Comparison of ENCODE assay signal across 19 cellular contexts in genomic region chr19:8690753-8691539, GRCh38. TPM values are rescaled to one million over a fixed set of nuclear protein-coding genes. Genes with fewer than 3 reads are reported as not detected.
DNase-seq lines count a peak whose midpoint lies in the region; ATAC-seq, FAIRE-seq and TF ChIP-seq lines count a peak whose summit lies in the region.
"Had no signal": no experiment of that assay in that cellular context is flagged by ENCODE, and none has a peak within 500 bp of the region (broad histone marks: within the 10 kb centered on the region; RNA-seq: fewer than 3 reads in every experiment).

No MANE protein-coding gene starts in this region.

- no peak for ATAC-seq in activated CD8-positive, alpha-beta T cell treated with anti-CD3 and anti-CD28 coated beads for 36 hours
- no peak for ATAC-seq in activated CD8-positive, alpha-beta T cell treated with anti-CD3 and anti-CD28 coated beads, Interleukin-2, amount 10 ng/mL, durations not matched to agents 7 days and 5 days
- ATAC-seq in natural killer cell treated with Interleukin-12 subunit alpha and Interleukin-12 subunit beta and Interleukin-15 and Interleukin-18, amount 100 ng/mL, for 72 hours: no peak
- ATAC-seq in natural killer cell (no peak), T-helper 17 cell (no peak), GM21717 (IDR thresholded peaks at IDR 0.05; ENCODE audit: unreplicated experiment) (no peak)
- ATAC-seq: GM23338 had no signal

- POLR2A ChIA-PET in activated CD8-positive, alpha-beta T cell treated with anti-CD3 and anti-CD28 coated beads for 36 hours (lab: Charles Lee): no interaction called here
- POLR2A ChIA-PET in activated CD8-positive, alpha-beta T cell treated with anti-CD3 and anti-CD28 coated beads, Interleukin-2, amount 10 ng/mL, durations not matched to agents 7 days and 5 days (lab: Charles Lee): no interaction called here

- no peaks in the 10 kb centered on the region for H3K9me3 Mint-ChIP-seq in activated CD8-positive, alpha-beta T cell treated with anti-CD3 and anti-CD28 coated beads for 36 hours
- H3K9me3 Mint-ChIP-seq in activated CD8-positive, alpha-beta T cell treated with anti-CD3 and anti-CD28 coated beads, Interleukin-2, amount 10 ng/mL, durations not matched to agents 7 days and 5 days (ENCODE audit: insufficient read depth): no peaks in the 10 kb centered on the region
- H3K9me3 Mint-ChIP-seq in natural killer cell treated with Interleukin-12 subunit alpha and Interleukin-12 subunit beta and Interleukin-15 and Interleukin-18, amount 100 ng/mL, for 72 hours: no peaks in the 10 kb centered on the region
- H3K9me3 Mint-ChIP-seq in natural killer cell: no peaks in the 10 kb centered on the region

- FAIRE-seq in D721Med (lab: Jason Lieb, UNC): no peak
- FAIRE-seq: G401.6, GM12891, H54, HTR-8/SVneo had no signal

- H3K4me3 Mint-ChIP-seq in activated CD8-positive, alpha-beta T cell treated with anti-CD3 and anti-CD28 coated beads for 36 hours: no peak overlapping the region
- no peak overlapping the region for H3K4me3 Mint-ChIP-seq in activated CD8-positive, alpha-beta T cell treated with anti-CD3 and anti-CD28 coated beads, Interleukin-2, amount 10 ng/mL, durations not matched to agents 7 days and 5 days
- H3K4me3 Mint-ChIP-seq in natural killer cell treated with Interleukin-12 subunit alpha and Interleukin-12 subunit beta and Interleukin-15 and Interleukin-18, amount 100 ng/mL, for 72 hours: no peak overlapping the region
- H3K4me3 Mint-ChIP-seq in natural killer cell (no peak overlapping the region), T-helper 17 cell (no peak overlapping the region)
- H3K4me3 Mint-ChIP-seq: B cell; CD8-positive, alpha-beta memory T cell; GM23338; IgD-negative memory B cell had no signal

- no peaks in the 10 kb centered on the region for H3K36me3 Mint-ChIP-seq in activated CD8-positive, alpha-beta T cell treated with anti-CD3 and anti-CD28 coated beads for 36 hours (ENCODE audit: low read depth)
- no peaks in the 10 kb centered on the region for H3K36me3 Mint-ChIP-seq in activated CD8-positive, alpha-beta T cell treated with anti-CD3 and anti-CD28 coated beads, Interleukin-2, amount 10 ng/mL, durations not matched to agents 7 days and 5 days (ENCODE audit: low read depth)
- H3K36me3 Mint-ChIP-seq in natural killer cell treated with Interleukin-12 subunit alpha and Interleukin-12 subunit beta and Interleukin-15 and Interleukin-18, amount 100 ng/mL, for 72 hours: no peaks in the 10 kb centered on the region
- H3K36me3 Mint-ChIP-seq in natural killer cell: no peaks in the 10 kb centered on the region
- H3K36me3 Mint-ChIP-seq in T-helper 17 cell (ENCODE audit: low read depth): peaks cover 2% of the 10 kb centered on the region

- TF ChIP-seq CTCF in activated CD8-positive, alpha-beta T cell treated with anti-CD3 and anti-CD28 coated beads for 36 hours (IDR thresholded peaks at IDR 0.05): peak; percentile 15
- TF ChIP-seq CTCF in natural killer cell (IDR thresholded peaks at IDR 0.05): no peak
- TF ChIP-seq CTCF in D721Med (IDR thresholded peaks at IDR 0.05; ENCODE audit: insufficient read depth, missing control alignments): no peak

- no peaks in the 10 kb centered on the region for H3K9me3 ChIP-seq in T-helper 17 cell (ENCODE audit: control insufficient read depth, low read length, poor library complexity, severe bottlenecking)
- H3K9me3 ChIP-seq: BLaER1 treated with 17β-estradiol and CSF1 and Interleukin-3, amounts not matched to agents 10 nM and 100 nM had no signal

- no peak for DNase-seq in activated CD8-positive, alpha-beta T cell treated with anti-CD3 and anti-CD28 coated beads for 36 hours
- no peak for DNase-seq in activated CD8-positive, alpha-beta T cell treated with anti-CD3 and anti-CD28 coated beads, Interleukin-2, amount 10 ng/mL, durations not matched to agents 7 days and 5 days
- DNase-seq in natural killer cell treated with Interleukin-12 subunit alpha and Interleukin-12 subunit beta and Interleukin-15 and Interleukin-18, amount 100 ng/mL, for 72 hours (ENCODE audit: low spot score): no peak
- DNase-seq in natural killer cell (no peak), T-helper 17 cell (no peak), D721Med (ENCODE audit: insufficient read length, low spot score) (no peak)
- DNase-seq: CD8-positive, alpha-beta memory T cell; COR-L47; HCEC 1CT had no signal

- CTCF ChIA-PET in activated CD8-positive, alpha-beta T cell treated with anti-CD3 and anti-CD28 coated beads for 36 hours (lab: Charles Lee): interaction anchor here (0.7 kb wide), 1 partner anchor 37 kb away, joined by 3 read pairs; no protein-coding TSS in a partner anchor
- CTCF ChIA-PET in activated CD8-positive, alpha-beta T cell treated with anti-CD3 and anti-CD28 coated beads, Interleukin-2, amount 10 ng/mL, durations not matched to agents 7 days and 5 days (lab: Charles Lee): interaction anchor here (1.0 to 7.3 kb wide), 3 partner anchors 9 to 35 kb away, joined by 3 to 129 read pairs (median 4); no protein-coding TSS in a partner anchor

- intact Hi-C loops in activated CD8-positive, alpha-beta T cell treated with anti-CD3 and anti-CD28 coated beads for 36 hours (cut with micrococcal nuclease): no loop called here
- intact Hi-C loops in natural killer cell (cut with micrococcal nuclease): no loop called here

- H3K27ac Mint-ChIP-seq in activated CD8-positive, alpha-beta T cell treated with anti-CD3 and anti-CD28 coated beads for 36 hours: no peak overlapping the region
- no peak overlapping the region for H3K27ac Mint-ChIP-seq in activated CD8-positive, alpha-beta T cell treated with anti-CD3 and anti-CD28 coated beads, Interleukin-2, amount 10 ng/mL, durations not matched to agents 7 days and 5 days
- H3K27ac Mint-ChIP-seq in natural killer cell treated with Interleukin-12 subunit alpha and Interleukin-12 subunit beta and Interleukin-15 and Interleukin-18, amount 100 ng/mL, for 72 hours: peak overlapping the region; percentile 2 to 39
- H3K27ac Mint-ChIP-seq in natural killer cell (peak overlapping the region in 1 of 2 donors; percentile 31), T-helper 17 cell (peak overlapping the region; percentile 53)
- H3K27ac Mint-ChIP-seq: B cell, GM23338 had no signal

- peaks cover 1% of the 10 kb centered on the region for H3K27me3 Mint-ChIP-seq in activated CD8-positive, alpha-beta T cell treated with anti-CD3 and anti-CD28 coated beads for 36 hours
- peaks cover 39% of the 10 kb centered on the region for H3K27me3 Mint-ChIP-seq in activated CD8-positive, alpha-beta T cell treated with anti-CD3 and anti-CD28 coated beads, Interleukin-2, amount 10 ng/mL, durations not matched to agents 7 days and 5 days (ENCODE audit: low read depth)
- H3K27me3 Mint-ChIP-seq in natural killer cell treated with Interleukin-12 subunit alpha and Interleukin-12 subunit beta and Interleukin-15 and Interleukin-18, amount 100 ng/mL, for 72 hours: peaks cover 4 to 8% of the 10 kb centered on the region in 2 donors
- H3K27me3 Mint-ChIP-seq in natural killer cell (ENCODE audit: low read depth in 2 of 2) (peaks cover 0 to 14% of the 10 kb centered on the region in 2 donors), T-helper 17 cell (peaks cover 34% of the 10 kb centered on the region)

- no peaks in the 10 kb centered on the region for H3K4me1 Mint-ChIP-seq in activated CD8-positive, alpha-beta T cell treated with anti-CD3 and anti-CD28 coated beads for 36 hours (ENCODE audit: low read depth)
- peaks cover 40% of the 10 kb centered on the region for H3K4me1 Mint-ChIP-seq in activated CD8-positive, alpha-beta T cell treated with anti-CD3 and anti-CD28 coated beads, Interleukin-2, amount 10 ng/mL, durations not matched to agents 7 days and 5 days (ENCODE audit: low read depth)
- peaks cover 23 to 35% of the 10 kb centered on the region in 2 donors for H3K4me1 Mint-ChIP-seq in natural killer cell treated with Interleukin-12 subunit alpha and Interleukin-12 subunit beta and Interleukin-15 and Interleukin-18, amount 100 ng/mL, for 72 hours (ENCODE audit: low read depth in 2 of 2)
- H3K4me1 Mint-ChIP-seq in natural killer cell (peaks cover 8 to 39% of the 10 kb centered on the region in 2 donors), T-helper 17 cell (peaks cover 21% of the 10 kb centered on the region)
- H3K4me1 Mint-ChIP-seq: GM23338 had no signal

RNA-seq across cellular contexts. Expression of gene ACTL9, which starts 7.6 kb away (rescaled TPM):
- total RNA-seq in activated CD8-positive, alpha-beta T cell treated with anti-CD3 and anti-CD28 coated beads for 36 hours: not detected
- total RNA-seq in activated CD8-positive, alpha-beta T cell treated with anti-CD3 and anti-CD28 coated beads, Interleukin-2, amount 10 ng/mL, durations not matched to agents 7 days and 5 days: not detected
- total RNA-seq in natural killer cell treated with Interleukin-12 subunit alpha and Interleukin-12 subunit beta and Interleukin-15 and Interleukin-18, amount 100 ng/mL, for 72 hours: not detected
- not detected for total RNA-seq in natural killer cell
- not detected for total RNA-seq in T-helper 17 cell
- total RNA-seq: A172; B cell; CD8-positive, alpha-beta memory T cell; GM23338 had no signal

RNA-seq across cellular contexts. Expression of gene OR2Z1, which starts 30.5 kb away (rescaled TPM):
- not detected for total RNA-seq in activated CD8-positive, alpha-beta T cell treated with anti-CD3 and anti-CD28 coated beads for 36 hours
- not detected for total RNA-seq in activated CD8-positive, alpha-beta T cell treated with anti-CD3 and anti-CD28 coated beads, Interleukin-2, amount 10 ng/mL, durations not matched to agents 7 days and 5 days
- not detected for total RNA-seq in natural killer cell treated with Interleukin-12 subunit alpha and Interleukin-12 subunit beta and Interleukin-15 and Interleukin-18, amount 100 ng/mL, for 72 hours
- under 1 TPM in 1 of 3 donors, not detected in 2; 0.43 TPM for total RNA-seq in natural killer cell
- total RNA-seq in T-helper 17 cell: not detected
- total RNA-seq: A172; B cell; CD8-positive, alpha-beta memory T cell; GM23338 had no signal

Comparison
In these comparisons a context has a peak if more than half of its experiments do, and no peak if none do; other contexts are left out.
1. H3K27ac Mint-ChIP-seq: peak in natural killer cell treated with Interleukin-12 subunit alpha and Interleukin-12 subunit beta and Interleukin-15 and Interleukin-18, amount 100 ng/mL, for 72 hours (2 of 2) and T-helper 17 cell (single experiment); none in activated CD8-positive, alpha-beta T cell treated with anti-CD3 and anti-CD28 coated beads for 36 hours (single experiment) and activated CD8-positive, alpha-beta T cell treated with anti-CD3 and anti-CD28 coated beads, Interleukin-2, amount 10 ng/mL, durations not matched to agents 7 days and 5 days (single experiment).